ENCODE assay signal across 15 cellular contexts in genomic region chr20:20014659-20015058, GRCh38. TPM values are rescaled to one million over a fixed set of nuclear protein-coding genes. Genes with fewer than 3 reads are reported as not detected.
DNase-seq lines count a peak whose midpoint lies in the region; ATAC-seq, FAIRE-seq and TF ChIP-seq lines count a peak whose summit lies in the region.
"Had no signal": no experiment of that assay in that cellular context is flagged by ENCODE, and none has a peak within 500 bp of the region (broad histone marks: within the 10 kb centered on the region; RNA-seq: fewer than 3 reads in every experiment).

No MANE protein-coding gene starts in this region.

- no peaks in the 10 kb centered on the region for H3K27me3 Mint-ChIP-seq in Caco-2 (ENCODE audit: insufficient read depth, unreplicated experiment)

- H3K4me3 ChIP-seq in Caco-2 (ENCODE audit: low read depth, low read length) (no peak overlapping the region), NB4 (ENCODE audit: low read depth, low read length) (no peak overlapping the region)
- H3K4me3 ChIP-seq: adrenal gland, colonic mucosa, pancreas had no signal

- ATAC-seq in left lobe of liver = no peak
- ATAC-seq: esophagus mucosa had no signal

- peaks cover 22% of the 10 kb centered on the region for H3K4me1 Mint-ChIP-seq in Caco-2 (ENCODE audit: low read depth, unreplicated experiment)

- FAIRE-seq in urothelium cell line (lab: Jason Lieb, UNC) = no peak
- FAIRE-seq: pancreas had no signal

- DNase-seq in activated CD4-positive, alpha-beta T cell treated with anti-CD3 and anti-CD28 coated beads for 48 hours = peak; percentile 46
- no peak for DNase-seq in activated CD4-positive, alpha-beta T cell treated with anti-CD3 and anti-CD28 coated beads for 1 hour
- DNase-seq in Caco-2 = peak; percentile 48 to 55
- DNase-seq in NB4 (ENCODE audit: low read depth) = peak; percentile 54
- peak; percentile 64 for DNase-seq in dermis blood vessel endothelial cell
- DNase-seq in left lobe of liver (ENCODE audit: low spot score) = no peak
- no peak for DNase-seq in urothelium cell line (ENCODE audit: low spot score)
- DNase-seq in COLO668 (lab: John Stamatoyannopoulos, UW; ENCODE audit: unreplicated experiment) = no peak
- DNase-seq: adrenal gland, colonic mucosa, hippocampal formation, NCI-H1105 treated with DMSO at 0.1 percent for 48 hours, pancreas had no signal

- H3K36me3 ChIP-seq in Caco-2 (ENCODE audit: control insufficient read depth, insufficient read depth, low read length) = no peaks in the 10 kb centered on the region
- H3K36me3 ChIP-seq: adrenal gland, colonic mucosa, pancreas had no signal

- no peaks in the 10 kb centered on the region for H3K9me3 Mint-ChIP-seq in Caco-2 (ENCODE audit: unreplicated experiment)

- TF ChIP-seq CTCF in Caco-2 (IDR thresholded peaks at IDR 0.05; ENCODE audit: insufficient read depth in 1 of 2, low read depth in 1 of 2, low read length in 1 of 2, severe bottlenecking in 1 of 2, unreplicated experiment in 1 of 2) = no peak
- no peak for TF ChIP-seq CTCF in NB4 (IDR thresholded peaks at IDR 0.05; ENCODE audit: low read depth, low read length)

- POLR2A ChIA-PET in Caco-2 (lab: Charles Lee) = no interaction called here

- H3K36me3 Mint-ChIP-seq in Caco-2 (ENCODE audit: insufficient read depth, unreplicated experiment) = peaks cover 22% of the 10 kb centered on the region

- no TSS peak for BruUV-seq in Caco-2 (replicated peaks; lab: Mats Ljungman, UMichigan)

- H3K27ac Mint-ChIP-seq in Caco-2 (ENCODE audit: unreplicated experiment) = peak overlapping the region; percentile 63
- H3K27ac Mint-ChIP-seq: B cell had no signal

- peak overlapping the region; percentile 90 for H3K4me3 Mint-ChIP-seq in Caco-2 (ENCODE audit: unreplicated experiment)
- H3K4me3 Mint-ChIP-seq: B cell had no signal

- intact Hi-C loops in Caco-2 (cut with micrococcal nuclease; ENCODE audit: unreplicated experiment) = loop anchor here (5.0 kb wide), 1 partner anchor 227 kb away; no protein-coding TSS in a partner anchor

- H3K9me3 ChIP-seq in Caco-2 = no peaks in the 10 kb centered on the region
- H3K9me3 ChIP-seq: adrenal gland, colonic mucosa, pancreas had no signal

- H3K4me1 ChIP-seq in Caco-2 = peaks cover 32% of the 10 kb centered on the region

- CTCF ChIA-PET in Caco-2 (lab: Charles Lee) = no interaction called here

- TF ChIP-seq POLR2A in NB4 (IDR thresholded peaks at IDR 0.05; ENCODE audit: extremely low read depth, insufficient read length) = no peak

- no peaks in the 10 kb centered on the region for H3K27me3 ChIP-seq in Caco-2 (replicated peaks; ENCODE audit: control insufficient read depth, insufficient read depth, low read length)
- H3K27me3 ChIP-seq: adrenal gland, colonic mucosa, pancreas had no signal

RNA-seq across cellular contexts. Expression of gene NAA20, which starts 2.5 kb away (rescaled TPM):
- total RNA-seq in Caco-2 (2022) (77.5 and 81.5 TPM in 2 replicates), dermis blood vessel endothelial cell (34.3 and 35.4 TPM in 2 replicates), left lobe of liver (34.7 TPM)

RNA-seq across cellular contexts. Expression of gene CRNKL1, which starts 37.6 kb away (rescaled TPM):
- 27.0 and 30.6 TPM in 2 replicates for total RNA-seq in Caco-2 (2022)
- total RNA-seq in dermis blood vessel endothelial cell = 37.8 and 39.5 TPM in 2 replicates
- 8.7 TPM for total RNA-seq in left lobe of liver

RNA-seq across cellular contexts. Expression of gene CFAP61, which starts 37.7 kb away (rescaled TPM):
- not detected in 2 replicates for total RNA-seq in Caco-2 (2022)
- total RNA-seq in dermis blood vessel endothelial cell = not detected in 2 replicates
- not detected for total RNA-seq in left lobe of liver
- total RNA-seq: B cell, esophagus mucosa had no signal

Comparison
In these comparisons a context has a peak if more than half of its experiments do, and no peak if none do; other contexts are left out.
1. DNase-seq: peak in activated CD4-positive, alpha-beta T cell treated with anti-CD3 and anti-CD28 coated beads for 48 hours (single experiment), Caco-2 (2 of 2), NB4 (single experiment) and dermis blood vessel endothelial cell (single experiment); none in activated CD4-positive, alpha-beta T cell treated with anti-CD3 and anti-CD28 coated beads for 1 hour (single experiment), left lobe of liver (single experiment), urothelium cell line (single experiment) and COLO668 (single experiment).